ENCODE assay signal across 28 cellular contexts in the genomic region with DNA sequence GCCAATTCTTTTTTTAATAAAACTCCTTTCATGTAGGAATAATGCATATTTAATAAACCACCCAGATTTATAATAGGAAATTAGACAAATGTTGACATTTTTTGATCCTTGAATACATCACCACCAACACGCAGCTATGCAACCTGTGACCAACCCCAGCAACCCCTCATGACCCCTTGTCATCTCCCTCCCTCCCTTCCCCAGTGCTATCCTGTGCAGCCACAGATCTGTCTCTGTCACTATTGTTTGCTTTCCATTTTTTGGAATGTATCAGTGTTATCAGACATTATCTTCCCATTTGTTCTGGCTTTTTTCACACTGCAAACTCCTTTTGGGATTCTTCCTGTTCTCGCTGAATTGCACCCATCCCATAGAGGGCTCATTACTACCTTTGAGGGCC.
"Had no signal": no experiment of that assay in that cellular context is flagged by ENCODE, and none has a peak within 500 bp of the region (broad histone marks: within the 10 kb centered on the region; RNA-seq: fewer than 3 reads in every experiment).

No MANE protein-coding gene starts in this region.

- H3K36me3 Mint-ChIP-seq: activated CD4-positive, alpha-beta memory T cell treated with anti-CD3 and anti-CD28 coated beads for 36 hours; activated naive CD4-positive, alpha-beta T cell treated with anti-CD3 and anti-CD28 coated beads, Interleukin-2, amount 10 ng/mL, durations not matched to agents 7 days and 5 days; activated naive CD8-positive, alpha-beta T cell treated with anti-CD3 and anti-CD28 coated beads for 36 hours had no signal

- H3K4me3 Mint-ChIP-seq: activated CD4-positive, alpha-beta memory T cell treated with anti-CD3 and anti-CD28 coated beads for 36 hours; activated naive CD4-positive, alpha-beta T cell treated with anti-CD3 and anti-CD28 coated beads, Interleukin-2, amount 10 ng/mL, durations not matched to agents 7 days and 5 days; activated naive CD8-positive, alpha-beta T cell treated with anti-CD3 and anti-CD28 coated beads for 36 hours; activated T-cell treated with anti-CD3 and anti-CD28 coated beads, Interleukin-2, amount 50 U/mL, for 4 hours; central memory CD8-positive, alpha-beta T cell; T-helper 2 cell treated with Interferon-gamma antibody and Interleukin-4, amounts not matched to agents 5 μg/mL and 100 μg/mL, for 36 hours had no signal

- H3K9me3 Mint-ChIP-seq: activated CD4-positive, alpha-beta memory T cell treated with anti-CD3 and anti-CD28 coated beads for 36 hours; activated naive CD4-positive, alpha-beta T cell treated with anti-CD3 and anti-CD28 coated beads, Interleukin-2, amount 10 ng/mL, durations not matched to agents 7 days and 5 days; activated naive CD8-positive, alpha-beta T cell treated with anti-CD3 and anti-CD28 coated beads for 36 hours; activated T-cell treated with anti-CD3 and anti-CD28 coated beads, Interleukin-2, amount 50 U/mL, for 4 hours; central memory CD8-positive, alpha-beta T cell; T-helper 2 cell treated with Interferon-gamma antibody and Interleukin-4, amounts not matched to agents 5 μg/mL and 100 μg/mL, for 36 hours had no signal

- H3K27ac Mint-ChIP-seq: activated CD4-positive, alpha-beta memory T cell treated with anti-CD3 and anti-CD28 coated beads for 36 hours; activated naive CD4-positive, alpha-beta T cell treated with anti-CD3 and anti-CD28 coated beads, Interleukin-2, amount 10 ng/mL, durations not matched to agents 7 days and 5 days; activated naive CD8-positive, alpha-beta T cell treated with anti-CD3 and anti-CD28 coated beads for 36 hours; T-helper 2 cell treated with Interferon-gamma antibody and Interleukin-4, amounts not matched to agents 5 μg/mL and 100 μg/mL, for 36 hours had no signal

- H3K4me2 ChIP-seq: KMS-11, PC-9 had no signal

- H3K9ac ChIP-seq: KMS-11 had no signal

- H3K27ac ChIP-seq: brain microvascular endothelial cell, KMS-11, PC-9, RWPE1 had no signal

- H3K4me3 ChIP-seq: PC-9 had no signal

- H3K36me3 ChIP-seq: brain microvascular endothelial cell had no signal

- DNase-seq: activated CD4-positive, alpha-beta memory T cell treated with anti-CD3 and anti-CD28 coated beads for 36 hours; activated CD4-positive, alpha-beta T cell treated with anti-CD3 and anti-CD28 coated beads for 4 hours; activated CD4-positive, alpha-beta T cell treated with anti-CD3 and anti-CD28 coated beads, Interleukin-2, amount 50 U/mL, for 1 hour; activated CD8-positive, alpha-beta memory T cell treated with anti-CD3 and anti-CD28 coated beads, Interleukin-2, amount 50 U/mL, for 4 hours; activated effector memory CD4-positive, alpha-beta T cell treated with Interleukin-2 at 50 U/mL for 16 hours; activated naive CD4-positive, alpha-beta T cell treated with anti-CD3 and anti-CD28 coated beads, Interleukin-2, amount 10 ng/mL, durations not matched to agents 7 days and 5 days; activated naive CD8-positive, alpha-beta T cell treated with anti-CD3 and anti-CD28 coated beads for 36 hours; activated T-cell treated with anti-CD3 and anti-CD28 coated beads for 4 hours; activated T-cell treated with anti-CD3 and anti-CD28 coated beads, Interleukin-2, amount 50 U/mL, for 4 hours; amniotic stem cell; aorta; brain microvascular endothelial cell; MM.1S; MV-4-11; NCI-H1092; NCI-H1417; NCI-H146; NCI-H187 treated with DMSO at 0.1 percent for 48 hours; NCI-H2081 treated with DMSO at 0.1 percent for 48 hours; NCI-H345; NCI-H524 treated with DMSO at 0.1 percent for 48 hours; PC-9; SIG-M5 had no signal

- H2AFZ ChIP-seq: PC-9 had no signal

- ATAC-seq: activated CD4-positive, CD25-positive, alpha-beta regulatory T cell treated with anti-CD3 and anti-CD28 coated beads, Interleukin-2, amount 50 U/mL, for 24 hours; activated T-cell treated with anti-CD3 and anti-CD28 coated beads, Interleukin-2, amount 50 U/mL, for 4 hours had no signal
